In the genomic region with DNA sequence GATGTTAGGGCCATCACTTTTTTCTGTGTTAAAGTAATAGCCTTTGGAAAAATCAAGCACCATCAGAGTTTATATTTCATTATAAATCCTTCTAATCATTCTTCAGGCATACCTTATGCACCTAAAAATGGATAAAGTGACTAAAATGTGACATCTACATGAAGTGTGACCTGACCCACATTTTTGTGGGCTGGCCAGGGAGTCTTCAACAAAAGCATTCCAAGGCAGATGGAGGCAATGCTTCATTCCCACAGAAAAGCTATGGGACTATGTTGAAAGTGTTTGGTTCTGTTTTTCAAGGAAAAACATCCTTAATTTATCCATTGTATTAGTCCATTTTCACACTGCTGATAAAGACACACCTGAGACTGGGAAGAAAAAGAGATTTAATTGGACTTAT, we compare ENCODE assay signal across 37 cellular contexts.
"Had no signal": no experiment of that assay in that cellular context is flagged by ENCODE, and none has a peak within 500 bp of the region (broad histone marks: within the 10 kb centered on the region; RNA-seq: fewer than 3 reads in every experiment).

No MANE protein-coding gene starts in this region.

- H3K4me1 Mint-ChIP-seq: activated B cell treated with CpG ODN at 0.5 μM for 24 hours; activated naive CD4-positive, alpha-beta T cell treated with anti-CD3 and anti-CD28 coated beads, Interleukin-2, amount 10 ng/mL, durations not matched to agents 7 days and 5 days; activated naive CD8-positive, alpha-beta T cell treated with anti-CD3 and anti-CD28 coated beads, Interleukin-2, amount 10 ng/mL, durations not matched to agents 7 days and 5 days; brain; T-helper 17 cell had no signal

- H3K4me3 ChIP-seq: breast epithelium, cardiac muscle cell, esophagus squamous epithelium, gastroesophageal sphincter, heart right ventricle, hepatocyte had no signal

- H3K27me3 Mint-ChIP-seq: activated B cell treated with CpG ODN at 0.5 μM for 24 hours; activated CD8-positive, alpha-beta T cell treated with anti-CD3 and anti-CD28 coated beads for 36 hours; activated naive CD4-positive, alpha-beta T cell treated with anti-CD3 and anti-CD28 coated beads, Interleukin-2, amount 10 ng/mL, durations not matched to agents 7 days and 5 days; activated naive CD8-positive, alpha-beta T cell treated with anti-CD3 and anti-CD28 coated beads, Interleukin-2, amount 10 ng/mL, durations not matched to agents 7 days and 5 days; activated T-cell treated with anti-CD3 and anti-CD28 coated beads, Interleukin-2, amount 50 U/mL, for 24 hours; brain; effector memory CD8-positive, alpha-beta T cell; T-helper 17 cell had no signal

- ATAC-seq: activated CD4-positive, CD25-positive, alpha-beta regulatory T cell treated with anti-CD3 and anti-CD28 coated beads, Interleukin-2, amount 50 U/mL, for 24 hours; activated CD8-positive, alpha-beta T cell treated with anti-CD3 and anti-CD28 coated beads for 36 hours; activated naive CD4-positive, alpha-beta T cell treated with anti-CD3 and anti-CD28 coated beads, Interleukin-2, amount 50 U/mL, for 72 hours; activated T-cell treated with anti-CD3 and anti-CD28 coated beads, Interleukin-2, amount 50 U/mL, for 72 hours; effector memory CD8-positive, alpha-beta T cell; gastroesophageal sphincter; heart right ventricle; T-helper 17 cell had no signal

- H3K27ac ChIP-seq: breast epithelium, cardiac muscle cell, epithelial cell of prostate, esophagus squamous epithelium, gastroesophageal sphincter, heart right ventricle, hepatocyte, WERI-Rb-1 had no signal

- H3K4me3 Mint-ChIP-seq: activated B cell treated with CpG ODN at 0.5 μM for 24 hours; activated CD8-positive, alpha-beta T cell treated with anti-CD3 and anti-CD28 coated beads for 36 hours; activated naive CD4-positive, alpha-beta T cell treated with anti-CD3 and anti-CD28 coated beads, Interleukin-2, amount 10 ng/mL, durations not matched to agents 7 days and 5 days; activated naive CD8-positive, alpha-beta T cell treated with anti-CD3 and anti-CD28 coated beads, Interleukin-2, amount 10 ng/mL, durations not matched to agents 7 days and 5 days; activated T-cell treated with anti-CD3 and anti-CD28 coated beads, Interleukin-2, amount 50 U/mL, for 24 hours; activated T-cell treated with anti-CD3 and anti-CD28 coated beads, Interleukin-2, amount 50 U/mL, for 72 hours; brain; effector memory CD8-positive, alpha-beta T cell; T-helper 17 cell; T-helper 2 cell treated with Interferon-gamma antibody and Interleukin-4, amounts not matched to agents 5 μg/mL and 100 μg/mL, for 36 hours had no signal

- H3K27me3 ChIP-seq: breast epithelium, cardiac muscle cell, esophagus squamous epithelium, gastroesophageal sphincter, heart right ventricle, hepatocyte had no signal

- FAIRE-seq: colon, endothelial cell of umbilical vein had no signal

- H3K36me3 ChIP-seq: breast epithelium, WERI-Rb-1 had no signal

- H3K4me1 ChIP-seq: breast epithelium, esophagus squamous epithelium had no signal

- H3K27ac Mint-ChIP-seq: activated B cell treated with CpG ODN at 0.5 μM for 24 hours; activated CD8-positive, alpha-beta T cell treated with anti-CD3 and anti-CD28 coated beads for 36 hours; activated naive CD4-positive, alpha-beta T cell treated with anti-CD3 and anti-CD28 coated beads, Interleukin-2, amount 10 ng/mL, durations not matched to agents 7 days and 5 days; activated naive CD8-positive, alpha-beta T cell treated with anti-CD3 and anti-CD28 coated beads, Interleukin-2, amount 10 ng/mL, durations not matched to agents 7 days and 5 days; activated T-cell treated with anti-CD3 and anti-CD28 coated beads, Interleukin-2, amount 50 U/mL, for 24 hours; activated T-cell treated with anti-CD3 and anti-CD28 coated beads, Interleukin-2, amount 50 U/mL, for 72 hours; brain; effector memory CD8-positive, alpha-beta T cell; T-helper 17 cell; T-helper 2 cell treated with Interferon-gamma antibody and Interleukin-4, amounts not matched to agents 5 μg/mL and 100 μg/mL, for 36 hours had no signal

- DNase-seq: activated B cell treated with CpG ODN at 0.5 μM for 24 hours; activated CD4-positive, alpha-beta T cell treated with anti-CD3 and anti-CD28 coated beads for 48 hours; activated CD4-positive, alpha-beta T cell treated with anti-CD3 and anti-CD28 coated beads, Interleukin-2, amount 50 U/mL, for 1 hour; activated CD4-positive, alpha-beta T cell treated with anti-CD3 and anti-CD28 coated beads, Interleukin-2, amount 50 U/mL, for 48 hours; activated CD8-positive, alpha-beta memory T cell treated with anti-CD3 and anti-CD28 coated beads for 24 hours; activated CD8-positive, alpha-beta T cell treated with anti-CD3 and anti-CD28 coated beads for 36 hours; activated gamma-delta T cell; activated naive CD4-positive, alpha-beta T cell; activated naive CD4-positive, alpha-beta T cell treated with anti-CD3 and anti-CD28 coated beads, Interleukin-2, amount 10 ng/mL, durations not matched to agents 7 days and 5 days; activated naive CD8-positive, alpha-beta T cell treated with anti-CD3 and anti-CD28 coated beads, Interleukin-2, amount 10 ng/mL, durations not matched to agents 7 days and 5 days; activated T-cell treated with anti-CD3 and anti-CD28 coated beads, Interleukin-2, amount 50 U/mL, for 24 hours; activated T-cell treated with anti-CD3 and anti-CD28 coated beads, Interleukin-2, amount 50 U/mL, for 72 hours; amniotic stem cell; anterior cingulate cortex; central memory CD4-positive, alpha-beta T cell; cortex of kidney; dermis blood vessel endothelial cell; effector CD4-positive, alpha-beta T cell; effector memory CD8-positive, alpha-beta T cell; esophagus squamous epithelium; foreskin melanocyte; heart right ventricle; T-helper 1 cell; T-helper 17 cell; T1000; WERI-Rb-1 had no signal
